1 cellular context compared by ENCODE assay signal in the genomic region with DNA sequence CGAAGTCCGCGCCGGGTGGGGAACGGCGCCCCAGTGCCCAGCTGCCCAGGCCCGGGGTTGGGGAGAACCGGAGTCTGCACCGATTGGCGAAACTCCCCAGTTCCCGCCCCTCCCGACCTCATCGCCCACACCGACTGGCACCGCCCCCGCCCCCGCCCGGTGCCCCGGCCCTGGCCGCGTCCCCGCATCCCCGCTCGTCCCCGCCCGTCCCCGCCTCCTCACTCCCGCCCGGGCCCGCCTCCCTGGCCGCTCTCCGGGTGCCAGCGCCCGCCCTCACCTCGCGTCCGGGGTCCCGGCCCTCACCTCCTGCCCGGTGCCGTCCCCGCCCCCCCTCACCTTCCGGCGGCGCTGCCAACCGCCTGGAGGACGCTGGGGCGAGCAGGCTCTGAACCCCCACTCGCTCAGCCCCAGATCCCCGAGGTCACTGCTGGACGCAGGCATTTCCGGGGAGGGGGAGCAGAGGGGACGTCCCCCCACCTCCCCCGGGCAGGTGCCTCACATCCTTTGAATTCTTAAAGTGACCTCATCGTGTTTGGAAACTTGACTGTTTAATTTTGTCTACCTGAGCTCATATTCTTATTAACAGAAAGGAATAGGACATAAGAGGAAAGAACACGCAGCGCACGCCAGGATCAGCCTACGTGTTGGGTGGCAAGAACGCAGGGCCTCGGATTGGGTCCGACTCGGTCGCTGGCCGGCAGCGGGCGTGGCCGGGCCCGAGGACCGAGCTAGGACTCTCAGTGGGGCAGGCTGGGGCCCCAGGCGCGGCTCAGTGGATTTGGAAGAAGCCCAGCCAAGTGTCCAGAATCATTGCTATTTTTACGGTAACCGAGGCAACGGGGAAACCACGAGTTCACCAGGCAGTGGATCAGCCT.
TF ChIP-seq lines count a peak whose summit lies in the region.

A gene with protein sequence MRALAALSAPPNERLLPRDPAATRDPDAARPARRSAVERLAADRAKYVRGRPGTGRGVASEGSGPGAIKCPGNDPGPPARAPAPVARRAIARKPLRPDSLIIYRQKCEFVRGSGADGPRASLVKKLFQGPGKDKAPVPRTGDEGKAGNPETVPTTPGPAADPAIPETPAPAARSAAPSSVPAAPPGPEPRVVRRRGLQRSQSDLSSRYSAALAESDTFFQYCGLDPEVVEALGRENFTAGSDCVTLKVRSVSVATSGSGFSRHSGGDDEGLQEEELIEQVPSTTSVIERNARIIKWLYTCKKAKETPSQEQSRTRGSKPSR (minus strand): TSS at position 35 of the 875 bp plus-strand sequence. CDS start 120 bp downstream, outside the sequence.

TF ChIP-seq in HepG2, 621 proteins besides CTCF, POLR2A, EP300 and RAD21 (continued from another document and continues in another):
- TF ChIP-seq ZNF724P (CRISPR knock-in tag; IDR thresholded peaks at IDR 0.05; ENCODE audit: borderline replicate concordance) (no peak), TARDBP (CRISPR knock-in tag; IDR thresholded peaks at IDR 0.05) (peak; percentile 51; the same call in 1 of the 2 replicates), ZNF768 (CRISPR knock-in tag; IDR thresholded peaks at IDR 0.05) (0 out of 2 replicates have a peak, but pooled peaks have one; percentile 4), ZFP62 (CRISPR knock-in tag; IDR thresholded peaks at IDR 0.05) (no peak), SOX13 (IDR thresholded peaks at IDR 0.05) (no peak), SOX13 (CRISPR knock-in tag; conservative IDR thresholded peaks at IDR 0.05 in 1 of 2, IDR thresholded peaks at IDR 0.05 in 1 of 2) (no peak), BORCS8-MEF2B (CRISPR knock-in tag; IDR thresholded peaks at IDR 0.05) (0 out of 2 replicates have a peak, but pooled peaks have one; percentile 18), NRL (CRISPR knock-in tag; IDR thresholded peaks at IDR 0.05; ENCODE audit: borderline replicate concordance) (0 out of 2 replicates have a peak, but pooled peaks have one; percentile 21), YEATS4 (CRISPR knock-in tag; IDR thresholded peaks at IDR 0.05; ENCODE audit: borderline replicate concordance) (peak; percentile 14; the same call in 1 of the 2 replicates), SP4 (CRISPR knock-in tag; IDR thresholded peaks at IDR 0.05) (no peak), HDAC6 (IDR thresholded peaks at IDR 0.05; ENCODE audit: low read depth, low read length) (no peak), RARA (CRISPR knock-in tag; IDR thresholded peaks at IDR 0.05) (peak; percentile 37; the same call in 1 of the 2 replicates), FOXJ3 (CRISPR knock-in tag; IDR thresholded peaks at IDR 0.05; ENCODE audit: borderline replicate concordance) (no peak), SP140L (CRISPR knock-in tag; IDR thresholded peaks at IDR 0.05; ENCODE audit: borderline replicate concordance) (no peak), RAD51 (IDR thresholded peaks at IDR 0.05; ENCODE audit: borderline replicate concordance) (no peak), ZNF460 (CRISPR knock-in tag; IDR thresholded peaks at IDR 0.05; ENCODE audit: borderline replicate concordance) (no peak), RCOR2 (CRISPR knock-in tag; IDR thresholded peaks at IDR 0.05) (no peak), NR2F1 (CRISPR knock-in tag; IDR thresholded peaks at IDR 0.05) (no peak), RFX5 (IDR thresholded peaks at IDR 0.05; ENCODE audit: low read depth, low read length) (no peak), SP1 (IDR thresholded peaks at IDR 0.05) (no peak), SP1 (CRISPR knock-in tag; IDR thresholded peaks at IDR 0.05) (0 out of 2 replicates have a peak, but pooled peaks have one; percentile 18), ZMYM4 (CRISPR knock-in tag; IDR thresholded peaks at IDR 0.05) (peak; percentile 31; the same call in 1 of the 2 replicates), ZNF629 (CRISPR knock-in tag; conservative IDR thresholded peaks at IDR 0.05) (no peak), KAT2B (IDR thresholded peaks at IDR 0.05; ENCODE audit: borderline replicate concordance, low read depth, low read length) (no peak), BCL6 (CRISPR knock-in tag; IDR thresholded peaks at IDR 0.05) (0 out of 2 replicates have a peak, but pooled peaks have one; percentile 9), ZNF235 (CRISPR knock-in tag; IDR thresholded peaks at IDR 0.05; ENCODE audit: borderline replicate concordance) (no peak), ZNF207 (IDR thresholded peaks at IDR 0.05; ENCODE audit: borderline replicate concordance) (no peak), GABPB1 (CRISPR knock-in tag; IDR thresholded peaks at IDR 0.05) (peak; percentile 81), ZFX (CRISPR knock-in tag; IDR thresholded peaks at IDR 0.05; ENCODE audit: low read depth) (peak; percentile 37)
- TF ChIP-seq, protein P1, sequence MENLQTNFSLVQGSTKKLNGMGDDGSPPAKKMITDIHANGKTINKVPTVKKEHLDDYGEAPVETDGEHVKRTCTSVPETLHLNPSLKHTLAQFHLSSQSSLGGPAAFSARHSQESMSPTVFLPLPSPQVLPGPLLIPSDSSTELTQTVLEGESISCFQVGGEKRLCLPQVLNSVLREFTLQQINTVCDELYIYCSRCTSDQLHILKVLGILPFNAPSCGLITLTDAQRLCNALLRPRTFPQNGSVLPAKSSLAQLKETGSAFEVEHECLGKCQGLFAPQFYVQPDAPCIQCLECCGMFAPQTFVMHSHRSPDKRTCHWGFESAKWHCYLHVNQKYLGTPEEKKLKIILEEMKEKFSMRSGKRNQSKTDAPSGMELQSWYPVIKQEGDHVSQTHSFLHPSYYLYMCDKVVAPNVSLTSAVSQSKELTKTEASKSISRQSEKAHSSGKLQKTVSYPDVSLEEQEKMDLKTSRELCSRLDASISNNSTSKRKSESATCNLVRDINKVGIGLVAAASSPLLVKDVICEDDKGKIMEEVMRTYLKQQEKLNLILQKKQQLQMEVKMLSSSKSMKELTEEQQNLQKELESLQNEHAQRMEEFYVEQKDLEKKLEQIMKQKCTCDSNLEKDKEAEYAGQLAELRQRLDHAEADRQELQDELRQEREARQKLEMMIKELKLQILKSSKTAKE (CRISPR knock-in tag; IDR thresholded peaks at IDR 0.05; ENCODE audit: borderline replicate concordance), result peak; percentile 41; the same call in 1 of the 2 replicates
- TF ChIP-seq, protein P2, sequence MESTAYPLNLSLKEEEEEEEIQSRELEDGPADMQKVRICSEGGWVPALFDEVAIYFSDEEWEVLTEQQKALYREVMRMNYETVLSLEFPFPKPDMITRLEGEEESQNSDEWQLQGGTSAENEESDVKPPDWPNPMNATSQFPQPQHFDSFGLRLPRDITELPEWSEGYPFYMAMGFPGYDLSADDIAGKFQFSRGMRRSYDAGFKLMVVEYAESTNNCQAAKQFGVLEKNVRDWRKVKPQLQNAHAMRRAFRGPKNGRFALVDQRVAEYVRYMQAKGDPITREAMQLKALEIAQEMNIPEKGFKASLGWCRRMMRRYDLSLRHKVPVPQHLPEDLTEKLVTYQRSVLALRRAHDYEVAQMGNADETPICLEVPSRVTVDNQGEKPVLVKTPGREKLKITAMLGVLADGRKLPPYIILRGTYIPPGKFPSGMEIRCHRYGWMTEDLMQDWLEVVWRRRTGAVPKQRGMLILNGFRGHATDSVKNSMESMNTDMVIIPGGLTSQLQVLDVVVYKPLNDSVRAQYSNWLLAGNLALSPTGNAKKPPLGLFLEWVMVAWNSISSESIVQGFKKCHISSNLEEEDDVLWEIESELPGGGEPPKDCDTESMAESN (CRISPR knock-in tag; conservative IDR thresholded peaks at IDR 0.05), result no peak
- TF ChIP-seq, protein P3, sequence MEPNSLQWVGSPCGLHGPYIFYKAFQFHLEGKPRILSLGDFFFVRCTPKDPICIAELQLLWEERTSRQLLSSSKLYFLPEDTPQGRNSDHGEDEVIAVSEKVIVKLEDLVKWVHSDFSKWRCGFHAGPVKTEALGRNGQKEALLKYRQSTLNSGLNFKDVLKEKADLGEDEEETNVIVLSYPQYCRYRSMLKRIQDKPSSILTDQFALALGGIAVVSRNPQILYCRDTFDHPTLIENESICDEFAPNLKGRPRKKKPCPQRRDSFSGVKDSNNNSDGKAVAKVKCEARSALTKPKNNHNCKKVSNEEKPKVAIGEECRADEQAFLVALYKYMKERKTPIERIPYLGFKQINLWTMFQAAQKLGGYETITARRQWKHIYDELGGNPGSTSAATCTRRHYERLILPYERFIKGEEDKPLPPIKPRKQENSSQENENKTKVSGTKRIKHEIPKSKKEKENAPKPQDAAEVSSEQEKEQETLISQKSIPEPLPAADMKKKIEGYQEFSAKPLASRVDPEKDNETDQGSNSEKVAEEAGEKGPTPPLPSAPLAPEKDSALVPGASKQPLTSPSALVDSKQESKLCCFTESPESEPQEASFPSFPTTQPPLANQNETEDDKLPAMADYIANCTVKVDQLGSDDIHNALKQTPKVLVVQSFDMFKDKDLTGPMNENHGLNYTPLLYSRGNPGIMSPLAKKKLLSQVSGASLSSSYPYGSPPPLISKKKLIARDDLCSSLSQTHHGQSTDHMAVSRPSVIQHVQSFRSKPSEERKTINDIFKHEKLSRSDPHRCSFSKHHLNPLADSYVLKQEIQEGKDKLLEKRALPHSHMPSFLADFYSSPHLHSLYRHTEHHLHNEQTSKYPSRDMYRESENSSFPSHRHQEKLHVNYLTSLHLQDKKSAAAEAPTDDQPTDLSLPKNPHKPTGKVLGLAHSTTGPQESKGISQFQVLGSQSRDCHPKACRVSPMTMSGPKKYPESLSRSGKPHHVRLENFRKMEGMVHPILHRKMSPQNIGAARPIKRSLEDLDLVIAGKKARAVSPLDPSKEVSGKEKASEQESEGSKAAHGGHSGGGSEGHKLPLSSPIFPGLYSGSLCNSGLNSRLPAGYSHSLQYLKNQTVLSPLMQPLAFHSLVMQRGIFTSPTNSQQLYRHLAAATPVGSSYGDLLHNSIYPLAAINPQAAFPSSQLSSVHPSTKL (CRISPR knock-in tag; IDR thresholded peaks at IDR 0.05), result peak; percentile 44; the same call in 1 of the 2 replicates
- TF ChIP-seq, protein P4, sequence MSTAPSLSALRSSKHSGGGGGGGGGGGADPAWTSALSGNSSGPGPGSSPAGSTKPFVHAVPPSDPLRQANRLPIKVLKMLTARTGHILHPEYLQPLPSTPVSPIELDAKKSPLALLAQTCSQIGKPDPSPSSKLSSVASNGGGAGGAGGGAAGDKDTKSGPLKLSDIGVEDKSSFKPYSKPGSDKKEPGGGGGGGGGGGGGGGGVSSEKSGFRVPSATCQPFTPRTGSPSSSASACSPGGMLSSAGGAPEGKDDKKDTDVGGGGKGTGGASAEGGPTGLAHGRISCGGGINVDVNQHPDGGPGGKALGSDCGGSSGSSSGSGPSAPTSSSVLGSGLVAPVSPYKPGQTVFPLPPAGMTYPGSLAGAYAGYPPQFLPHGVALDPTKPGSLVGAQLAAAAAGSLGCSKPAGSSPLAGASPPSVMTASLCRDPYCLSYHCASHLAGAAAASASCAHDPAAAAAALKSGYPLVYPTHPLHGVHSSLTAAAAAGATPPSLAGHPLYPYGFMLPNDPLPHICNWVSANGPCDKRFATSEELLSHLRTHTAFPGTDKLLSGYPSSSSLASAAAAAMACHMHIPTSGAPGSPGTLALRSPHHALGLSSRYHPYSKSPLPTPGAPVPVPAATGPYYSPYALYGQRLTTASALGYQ (CRISPR knock-in tag; IDR thresholded peaks at IDR 0.05), result no peak
- TF ChIP-seq, protein P5, sequence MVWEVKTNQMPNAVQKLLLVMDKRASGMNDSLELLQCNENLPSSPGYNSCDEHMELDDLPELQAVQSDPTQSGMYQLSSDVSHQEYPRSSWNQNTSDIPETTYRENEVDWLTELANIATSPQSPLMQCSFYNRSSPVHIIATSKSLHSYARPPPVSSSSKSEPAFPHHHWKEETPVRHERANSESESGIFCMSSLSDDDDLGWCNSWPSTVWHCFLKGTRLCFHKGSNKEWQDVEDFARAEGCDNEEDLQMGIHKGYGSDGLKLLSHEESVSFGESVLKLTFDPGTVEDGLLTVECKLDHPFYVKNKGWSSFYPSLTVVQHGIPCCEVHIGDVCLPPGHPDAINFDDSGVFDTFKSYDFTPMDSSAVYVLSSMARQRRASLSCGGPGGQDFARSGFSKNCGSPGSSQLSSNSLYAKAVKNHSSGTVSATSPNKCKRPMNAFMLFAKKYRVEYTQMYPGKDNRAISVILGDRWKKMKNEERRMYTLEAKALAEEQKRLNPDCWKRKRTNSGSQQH (CRISPR knock-in tag; IDR thresholded peaks at IDR 0.05; ENCODE audit: low read depth), result no peak
- TF ChIP-seq, protein P6, sequence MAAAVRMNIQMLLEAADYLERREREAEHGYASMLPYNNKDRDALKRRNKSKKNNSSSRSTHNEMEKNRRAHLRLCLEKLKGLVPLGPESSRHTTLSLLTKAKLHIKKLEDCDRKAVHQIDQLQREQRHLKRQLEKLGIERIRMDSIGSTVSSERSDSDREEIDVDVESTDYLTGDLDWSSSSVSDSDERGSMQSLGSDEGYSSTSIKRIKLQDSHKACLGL (CRISPR knock-in tag; IDR thresholded peaks at IDR 0.05), result no peak
- TF ChIP-seq, protein P7, sequence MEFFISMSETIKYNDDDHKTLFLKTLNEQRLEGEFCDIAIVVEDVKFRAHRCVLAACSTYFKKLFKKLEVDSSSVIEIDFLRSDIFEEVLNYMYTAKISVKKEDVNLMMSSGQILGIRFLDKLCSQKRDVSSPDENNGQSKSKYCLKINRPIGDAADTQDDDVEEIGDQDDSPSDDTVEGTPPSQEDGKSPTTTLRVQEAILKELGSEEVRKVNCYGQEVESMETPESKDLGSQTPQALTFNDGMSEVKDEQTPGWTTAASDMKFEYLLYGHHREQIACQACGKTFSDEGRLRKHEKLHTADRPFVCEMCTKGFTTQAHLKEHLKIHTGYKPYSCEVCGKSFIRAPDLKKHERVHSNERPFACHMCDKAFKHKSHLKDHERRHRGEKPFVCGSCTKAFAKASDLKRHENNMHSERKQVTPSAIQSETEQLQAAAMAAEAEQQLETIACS (CRISPR knock-in tag; IDR thresholded peaks at IDR 0.05), result 0 out of 2 replicates have a peak, but pooled peaks have one; percentile 4
- TF ChIP-seq, protein P8, sequence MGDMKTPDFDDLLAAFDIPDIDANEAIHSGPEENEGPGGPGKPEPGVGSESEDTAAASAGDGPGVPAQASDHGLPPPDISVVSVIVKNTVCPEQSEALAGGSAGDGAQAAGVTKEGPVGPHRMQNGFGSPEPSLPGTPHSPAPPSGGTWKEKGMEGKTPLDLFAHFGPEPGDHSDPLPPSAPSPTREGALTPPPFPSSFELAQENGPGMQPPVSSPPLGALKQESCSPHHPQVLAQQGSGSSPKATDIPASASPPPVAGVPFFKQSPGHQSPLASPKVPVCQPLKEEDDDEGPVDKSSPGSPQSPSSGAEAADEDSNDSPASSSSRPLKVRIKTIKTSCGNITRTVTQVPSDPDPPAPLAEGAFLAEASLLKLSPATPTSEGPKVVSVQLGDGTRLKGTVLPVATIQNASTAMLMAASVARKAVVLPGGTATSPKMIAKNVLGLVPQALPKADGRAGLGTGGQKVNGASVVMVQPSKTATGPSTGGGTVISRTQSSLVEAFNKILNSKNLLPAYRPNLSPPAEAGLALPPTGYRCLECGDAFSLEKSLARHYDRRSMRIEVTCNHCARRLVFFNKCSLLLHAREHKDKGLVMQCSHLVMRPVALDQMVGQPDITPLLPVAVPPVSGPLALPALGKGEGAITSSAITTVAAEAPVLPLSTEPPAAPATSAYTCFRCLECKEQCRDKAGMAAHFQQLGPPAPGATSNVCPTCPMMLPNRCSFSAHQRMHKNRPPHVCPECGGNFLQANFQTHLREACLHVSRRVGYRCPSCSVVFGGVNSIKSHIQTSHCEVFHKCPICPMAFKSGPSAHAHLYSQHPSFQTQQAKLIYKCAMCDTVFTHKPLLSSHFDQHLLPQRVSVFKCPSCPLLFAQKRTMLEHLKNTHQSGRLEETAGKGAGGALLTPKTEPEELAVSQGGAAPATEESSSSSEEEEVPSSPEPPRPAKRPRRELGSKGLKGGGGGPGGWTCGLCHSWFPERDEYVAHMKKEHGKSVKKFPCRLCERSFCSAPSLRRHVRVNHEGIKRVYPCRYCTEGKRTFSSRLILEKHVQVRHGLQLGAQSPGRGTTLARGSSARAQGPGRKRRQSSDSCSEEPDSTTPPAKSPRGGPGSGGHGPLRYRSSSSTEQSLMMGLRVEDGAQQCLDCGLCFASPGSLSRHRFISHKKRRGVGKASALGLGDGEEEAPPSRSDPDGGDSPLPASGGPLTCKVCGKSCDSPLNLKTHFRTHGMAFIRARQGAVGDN (CRISPR knock-in tag; IDR thresholded peaks at IDR 0.05), result peak; percentile 65
